In genomic region chrX:131704136-131704695, GRCh38 we compare ENCODE assay signal across 8 cellular contexts.
DNase-seq lines count a peak whose midpoint lies in the region; ATAC-seq and TF ChIP-seq lines count a peak whose summit lies in the region.

No MANE protein-coding gene starts in this region.

- no peak overlapping the region for H3K14ac ChIP-seq in IMR-90 (replicated peaks; ENCODE audit: low read depth, low read length)

- H3K4me2 ChIP-seq in IMR-90 (ENCODE audit: low read depth, low read length), result peak overlapping the region; percentile 86

- H3K36me3 ChIP-seq in IMR-90 (ENCODE audit: control insufficient read depth, insufficient read depth, low read length) (no peaks in the 10 kb centered on the region), mucosa of rectum (ENCODE audit: control insufficient read depth in 2 of 2, insufficient read depth in 2 of 2, low read length in 2 of 2) (no peaks in the 10 kb centered on the region)

- dilution Hi-C loops in IMR-90 (cut with HindIII; ENCODE audit: low sequenced_read_pairs, unreplicated experiment), result no loop called here

- H2AK5ac ChIP-seq in IMR-90 (ENCODE audit: low read depth, low read length), result no peak overlapping the region

- DNase-seq in A172 (ENCODE audit: low spot score), result peak; percentile 1
- DNase-seq in IMR-90, result peak; percentile 85
- DNase-seq in activated gamma-delta T cell (lab: John Stamatoyannopoulos, UW), result peak; percentile 32
- no peak for DNase-seq in stimulated activated CD4-positive, alpha-beta T cell treated with anti-CD3 and anti-CD28 coated beads, Interleukin-1b, Interleukin-23, amount 100 ng/mL, for 48 hours
- no peak for DNase-seq in Ammon's horn (ENCODE audit: low spot score)

- H4K91ac ChIP-seq in IMR-90 (ENCODE audit: insufficient read depth, low read depth, low read length), result no peak overlapping the region

- H2BK15ac ChIP-seq in IMR-90 (ENCODE audit: low read depth, low read length), result no peak overlapping the region

- H3K4ac ChIP-seq in IMR-90 (ENCODE audit: low read depth, low read length), result no peak overlapping the region

- TF ChIP-seq CTCF in IMR-90 (conservative IDR thresholded peaks at IDR 0.05; ENCODE audit: low read depth, low read length), result peak; percentile 69

- no TSS peak for BruUV-seq in IMR-90 (replicated peaks; lab: Mats Ljungman, UMichigan)

- H2AK9ac ChIP-seq in IMR-90 (replicated peaks; ENCODE audit: low read depth, low read length, poor library complexity), result no peak overlapping the region

- H3K4me1 ChIP-seq in IMR-90 (ENCODE audit: control insufficient read depth, insufficient read depth, low read length) (no peaks in the 10 kb centered on the region), mucosa of rectum (ENCODE audit: control insufficient read depth in 2 of 2, insufficient read depth in 2 of 2, low read length in 2 of 2) (peaks cover 0 to 4% of the 10 kb centered on the region in 2 donors)

- peak overlapping the region; percentile 73 for H2AFZ ChIP-seq in IMR-90 (replicated peaks; ENCODE audit: low read length, poor library complexity)

- no peak overlapping the region for H3K27ac ChIP-seq in IMR-90 (ENCODE audit: insufficient read depth, low read length)
- peak overlapping the region; percentile 35 to 63 for H3K27ac ChIP-seq in mucosa of rectum (ENCODE audit: low read depth in 2 of 2, low read length in 2 of 2)

- H3K4me3 ChIP-seq in IMR-90 (ENCODE audit: insufficient read depth, low read depth, low read length), result peak overlapping the region; percentile 65
- peak overlapping the region; percentile 65 to 80 for H3K4me3 ChIP-seq in mucosa of rectum (ENCODE audit: low read length in 2 of 2)

- TF ChIP-seq POLR2A in IMR-90 (IDR thresholded peaks at IDR 0.05; ENCODE audit: low read depth, low read length), result no peak

- no peak overlapping the region for H2BK120ac ChIP-seq in IMR-90 (ENCODE audit: low read depth, low read length)

- in situ Hi-C loops in IMR-90 (cut with MboI; ENCODE audit: low sequenced_read_pairs), result no loop called here

- CTCF ChIA-PET in IMR-90 (lab: Yijun Ruan, JAX), result interaction anchor here (0.6 kb wide), 1 partner anchor 269 kb away, joined by 6 read pairs; no protein-coding TSS in a partner anchor

- H3K56ac ChIP-seq in IMR-90 (ENCODE audit: extremely low read depth, insufficient read depth, low read length), result no peak overlapping the region

- H2BK5ac ChIP-seq in IMR-90 (ENCODE audit: low read depth, low read length, poor library complexity, severe bottlenecking), result no peak overlapping the region

- no peak overlapping the region for H3K18ac ChIP-seq in IMR-90 (ENCODE audit: low read depth, low read length)

- H3K23ac ChIP-seq in IMR-90 (ENCODE audit: low read depth, low read length), result no peak overlapping the region

- 48% methylated on average over 7 of the region's 17 CpGs; no CpG with 5 or more reads in 1 of the 2 experiments for WGBS in IMR-90 (ENCODE audit: extremely low coverage in 2 of 2, insufficient read length in 1 of 2), 2 experiments

- no peak overlapping the region for H2BK20ac ChIP-seq in IMR-90 (ENCODE audit: low read depth, low read length)

- H3K79me1 ChIP-seq in IMR-90 (ENCODE audit: low read depth in 1 of 2, low read length in 2 of 2), result no peaks in the 10 kb centered on the region

- peak; percentile 40 for ATAC-seq in GM18499 (IDR thresholded peaks at IDR 0.05; ENCODE audit: insufficient read depth, unreplicated experiment)
- peak; percentile 82 for ATAC-seq in IMR-90 (ENCODE audit: low read depth)
- no peak for ATAC-seq in GM18520 (IDR thresholded peaks at IDR 0.05; ENCODE audit: unreplicated experiment)

- POLR2A ChIA-PET in IMR-90 (lab: Charles Lee; ENCODE audit: unreplicated experiment), result no interaction called here

- intact Hi-C loops in IMR-90 (cut with micrococcal nuclease), result no loop called here

- H3K27me3 ChIP-seq in IMR-90 (ENCODE audit: control insufficient read depth, insufficient read depth, low read length) (no peaks in the 10 kb centered on the region), mucosa of rectum (ENCODE audit: control insufficient read depth in 2 of 2, insufficient read depth in 2 of 2, low read length in 2 of 2) (no peaks in the 10 kb centered on the region)

- H4K5ac ChIP-seq in IMR-90 (ENCODE audit: low read depth, low read length), result no peak overlapping the region

- no peaks in the 10 kb centered on the region for H3K9me1 ChIP-seq in IMR-90 (ENCODE audit: insufficient read depth, low read length)

- H3K9ac ChIP-seq in IMR-90 (ENCODE audit: low read depth, low read length) (no peak overlapping the region), mucosa of rectum (ENCODE audit: low read depth in 1 of 2, low read length in 2 of 2) (peak overlapping the region; percentile 44 to 70)

- H4K8ac ChIP-seq in IMR-90 (ENCODE audit: low read depth in 2 of 2, low read length in 2 of 2), result no peak overlapping the region

- no peaks in the 10 kb centered on the region for H3K9me3 ChIP-seq in IMR-90 (ENCODE audit: control insufficient read depth, insufficient read depth, low read length)
- H3K9me3 ChIP-seq in mucosa of rectum (ENCODE audit: control insufficient read depth in 2 of 2, low read length in 2 of 2), result no peaks in the 10 kb centered on the region

- TF ChIP-seq RAD21 in IMR-90 (IDR thresholded peaks at IDR 0.05; ENCODE audit: low read length), result peak; percentile 74

- no peaks in the 10 kb centered on the region for H4K20me1 ChIP-seq in IMR-90 (ENCODE audit: insufficient read depth, low read length)

TF ChIP-seq in IMR-90, 13 proteins besides CTCF, POLR2A, EP300 and RAD21:
- no peak for TF ChIP-seq RCOR1 (IDR thresholded peaks at IDR 0.05; ENCODE audit: insufficient replicate concordance, low read length)
- no peak for TF ChIP-seq FOS (IDR thresholded peaks at IDR 0.05; ENCODE audit: low read depth, low read length)
- peak; percentile 31 for TF ChIP-seq SMC3 (IDR thresholded peaks at IDR 0.05; ENCODE audit: low read depth, low read length)
- peak; percentile 99 for TF ChIP-seq MAZ (IDR thresholded peaks at IDR 0.05; ENCODE audit: borderline replicate concordance, low read depth, low read length)

Comparison
In these comparisons a context has a peak if more than half of its experiments do, and no peak if none do; other contexts are left out.
1. DNase-seq: peak in A172 (single experiment), IMR-90 (single experiment) and activated gamma-delta T cell (single experiment); none in stimulated activated CD4-positive, alpha-beta T cell treated with anti-CD3 and anti-CD28 coated beads, Interleukin-1b, Interleukin-23, amount 100 ng/mL, for 48 hours (single experiment) and Ammon's horn (single experiment).